8 cellular contexts compared by ENCODE assay signal in genomic region chr4:101191302-101192098, GRCh38.
DNase-seq lines count a peak whose midpoint lies in the region; ATAC-seq and TF ChIP-seq lines count a peak whose summit lies in the region.

No MANE protein-coding gene starts in this region.

- H3K4me3 ChIP-seq in GM23248 (no peak overlapping the region), astrocyte of the spinal cord (ENCODE audit: low read depth, low read length) (no peak overlapping the region), sigmoid colon (no peak overlapping the region)

- in situ Hi-C loops in GM23248 (cut with MboI) (no loop called here), astrocyte of the spinal cord (cut with HindIII; ENCODE audit: low sequenced_read_pairs) (no loop called here)

- peak; percentile 73 for DNase-seq in GM23248
- peak; percentile 91 for DNase-seq in astrocyte of the spinal cord (ENCODE audit: low read depth, low spot score)
- peak; percentile 25 for DNase-seq in iPS DF 4.7 (ENCODE audit: extremely low read depth, low spot score)
- peak; percentile 91 for DNase-seq in sigmoid colon
- no peak for DNase-seq in HuH-7.5 (ENCODE audit: low spot score)
- DNase-seq in NCI-H1105 (lab: John Stamatoyannopoulos, UW): no peak

- H3K36me3 ChIP-seq in GM23248 (ENCODE audit: low read depth): no peaks in the 10 kb centered on the region
- no peaks in the 10 kb centered on the region for H3K36me3 ChIP-seq in sigmoid colon

- H3K27me3 ChIP-seq in GM23248 (replicated peaks; ENCODE audit: insufficient read depth): no peaks in the 10 kb centered on the region
- H3K27me3 ChIP-seq in sigmoid colon: no peaks in the 10 kb centered on the region

- 21 to 27% methylated on average over 4 of the region's 4 CpGs for WGBS in GM23248 (ENCODE audit: low coverage in 1 of 2, low lambda C conversion rate in 2 of 2, missing lambda C conversion rate in 2 of 2), 2 experiments
- WGBS in sigmoid colon, 2 donors: 54 to 77% methylated on average over 4 of the region's 4 CpGs

- no peaks in the 10 kb centered on the region for H4K20me1 ChIP-seq in GM23248 (ENCODE audit: insufficient read depth)

- peaks cover 8% of the 10 kb centered on the region for H3F3A ChIP-seq in GM23248 (ENCODE audit: insufficient read depth)

- no peak for TF ChIP-seq POLR2A in sigmoid colon (IDR thresholded peaks at IDR 0.05)

- intact Hi-C loops in sigmoid colon (cut with DNase I): loop anchor here (2.0 kb wide), 1 partner anchor 155 kb away; the partner anchor contains the start of gene PPP3CA

- TF ChIP-seq CTCF in astrocyte of the spinal cord (IDR thresholded peaks at IDR 0.05; ENCODE audit: low read depth, low read length) (no peak), sigmoid colon (IDR thresholded peaks at IDR 0.05) (no peak)

- TF ChIP-seq EP300 in sigmoid colon (IDR thresholded peaks at IDR 0.05): peak; percentile 6 to 91 (median 90)

- peak overlapping the region; percentile 30 for H3K4me2 ChIP-seq in GM23248 (ENCODE audit: unreplicated experiment)

- no peaks in the 10 kb centered on the region for H3K9me2 ChIP-seq in GM23248 (ENCODE audit: insufficient read depth)

- peaks cover 86% of the 10 kb centered on the region for H3K79me2 ChIP-seq in GM23248 (ENCODE audit: insufficient read depth)

- H3K27ac ChIP-seq in GM23248 (peak overlapping the region; percentile 35), sigmoid colon (peak overlapping the region; percentile 75 to 83 (median 78))

- peaks cover 15% of the 10 kb centered on the region for H3K4me1 ChIP-seq in GM23248 (ENCODE audit: insufficient read depth)
- peaks cover 0 to 49% (median 31%) of the 10 kb centered on the region in 4 donors for H3K4me1 ChIP-seq in sigmoid colon

- ATAC-seq in HG02884 (IDR thresholded peaks at IDR 0.05; ENCODE audit: unreplicated experiment) (no peak), GM21529 (IDR thresholded peaks at IDR 0.05; ENCODE audit: unreplicated experiment) (no peak)

- H3K9ac ChIP-seq in GM23248: peak overlapping the region; percentile 20; the same call in 1 of the 2 replicates

- H2AFZ ChIP-seq in GM23248: no peak overlapping the region

- H3K9me3 ChIP-seq in GM23248 (ENCODE audit: low read depth) (no peaks in the 10 kb centered on the region), sigmoid colon (no peaks in the 10 kb centered on the region)

Comparison
In these comparisons a context has a peak if more than half of its experiments do, and no peak if none do; other contexts are left out.
1. DNase-seq: peak in GM23248 (single experiment), astrocyte of the spinal cord (single experiment), iPS DF 4.7 (single experiment) and sigmoid colon (single experiment); none in HuH-7.5 (single experiment) and NCI-H1105 (single experiment).